In genomic region chr11:66981976-66982578, GRCh38 we compare ENCODE assay signal across 8 cellular contexts. TPM values are rescaled to one million over a fixed set of nuclear protein-coding genes. Genes with fewer than 3 reads are reported as not detected.
A peak's percentile ranks its signal among the peaks of the same experiment; 100 is the strongest.
DNase-seq lines count a peak whose midpoint lies in the region; ATAC-seq and TF ChIP-seq lines count a peak whose summit lies in the region.

No MANE protein-coding gene starts in this region.

- peak overlapping the region in 4 of 5 experiments; percentile 8 to 47 (median 28) for H3K27ac Mint-ChIP-seq in brain

- peak overlapping the region in 1 of 5 experiments; percentile 19 for H3K4me3 Mint-ChIP-seq in brain

- H3K9me3 Mint-ChIP-seq in brain: peaks cover 0 to 10% (median 7%) of the 10 kb centered on the region in 5 experiments

- no peaks in the 10 kb centered on the region for H3K36me3 Mint-ChIP-seq in brain

- ATAC-seq in GM18858 (IDR thresholded peaks at IDR 0.05; ENCODE audit: unreplicated experiment) (no peak), HG03159 (IDR thresholded peaks at IDR 0.05; ENCODE audit: unreplicated experiment) (no peak)

- peaks cover 11% of the 10 kb centered on the region for H3K4me1 Mint-ChIP-seq in brain

- H3K27me3 Mint-ChIP-seq in brain: peaks cover 11% of the 10 kb centered on the region

- no peak for TF ChIP-seq CTCF in brain (conservative IDR thresholded peaks at IDR 0.05)

- peak; percentile 56 for DNase-seq in Ammon's horn (ENCODE audit: low spot score)
- DNase-seq in HK-2 (ENCODE audit: unreplicated experiment): peak; percentile 79
- peak; percentile 98 for DNase-seq in NCI-H69 (lab: John Stamatoyannopoulos, UW)
- DNase-seq in left kidney (ENCODE audit: low read depth, low spot score): peak; percentile 62
- no peak for DNase-seq in HuH-7.5 (ENCODE audit: low spot score)

RNA-seq across cellular contexts. Expression of gene C11orf86, which starts 7.0 kb away (rescaled TPM):
- not detected for polyA plus RNA-seq in brain (ENCODE audit: insufficient read depth, low read depth, low replicate concordance)

RNA-seq across cellular contexts. Expression of gene PC, which starts 23.9 kb away (rescaled TPM):
- 86.0 TPM for polyA plus RNA-seq in brain (ENCODE audit: insufficient read depth, low read depth, low replicate concordance)

RNA-seq across cellular contexts. Expression of gene SYT12, which starts 40.9 kb away (rescaled TPM):
- polyA plus RNA-seq in brain (ENCODE audit: insufficient read depth, low read depth, low replicate concordance): 5.1 TPM
